Comparison of ENCODE assay signal across 1 cellular context in genomic region chr11:108498046-108498815, GRCh38.
TF ChIP-seq lines count a peak whose summit lies in the region.

A gene with protein sequence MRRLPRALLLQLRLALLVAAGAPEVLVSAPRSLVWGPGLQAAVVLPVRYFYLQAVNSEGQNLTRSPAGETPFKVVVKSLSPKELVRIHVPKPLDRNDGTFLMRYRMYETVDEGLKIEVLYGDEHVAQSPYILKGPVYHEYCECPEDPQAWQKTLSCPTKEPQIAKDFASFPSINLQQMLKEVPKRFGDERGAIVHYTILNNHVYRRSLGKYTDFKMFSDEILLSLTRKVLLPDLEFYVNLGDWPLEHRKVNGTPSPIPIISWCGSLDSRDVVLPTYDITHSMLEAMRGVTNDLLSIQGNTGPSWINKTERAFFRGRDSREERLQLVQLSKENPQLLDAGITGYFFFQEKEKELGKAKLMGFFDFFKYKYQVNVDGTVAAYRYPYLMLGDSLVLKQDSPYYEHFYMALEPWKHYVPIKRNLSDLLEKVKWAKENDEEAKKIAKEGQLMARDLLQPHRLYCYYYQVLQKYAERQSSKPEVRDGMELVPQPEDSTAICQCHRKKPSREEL (minus strand): TSS chr11:108498384. CDS start chr11:108498366, 18 bp downstream.

TF ChIP-seq in HepG2, 621 proteins besides CTCF, POLR2A, EP300 and RAD21 (continued from another document and continues in another):
- TF ChIP-seq, protein P1, sequence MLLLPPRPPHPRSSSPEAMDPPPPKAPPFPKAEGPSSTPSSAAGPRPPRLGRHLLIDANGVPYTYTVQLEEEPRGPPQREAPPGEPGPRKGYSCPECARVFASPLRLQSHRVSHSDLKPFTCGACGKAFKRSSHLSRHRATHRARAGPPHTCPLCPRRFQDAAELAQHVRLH (CRISPR knock-in tag; IDR thresholded peaks at IDR 0.05; ENCODE audit: borderline replicate concordance, low read depth), result no peak
- TF ChIP-seq SAFB2 (CRISPR knock-in tag; IDR thresholded peaks at IDR 0.05; ENCODE audit: borderline replicate concordance, low read depth), result no peak
- TF ChIP-seq NFE2L1 (CRISPR knock-in tag; IDR thresholded peaks at IDR 0.05; ENCODE audit: borderline replicate concordance), result no peak
- TF ChIP-seq ZFP36L2 (CRISPR knock-in tag; IDR thresholded peaks at IDR 0.05), result no peak
- no peak for TF ChIP-seq EEA1 (CRISPR knock-in tag; IDR thresholded peaks at IDR 0.05; ENCODE audit: borderline replicate concordance)
- TF ChIP-seq MTF2 (CRISPR knock-in tag; IDR thresholded peaks at IDR 0.05; ENCODE audit: borderline replicate concordance), result no peak
- TF ChIP-seq ZNF337 (CRISPR knock-in tag; IDR thresholded peaks at IDR 0.05; ENCODE audit: borderline replicate concordance, low read depth), result no peak
- TF ChIP-seq SNRNP70 (IDR thresholded peaks at IDR 0.05; ENCODE audit: low read depth, low read length), result no peak
- no peak for TF ChIP-seq DPF2 (CRISPR knock-in tag; IDR thresholded peaks at IDR 0.05; ENCODE audit: borderline replicate concordance, low read depth)
- 0 out of 2 replicates have a peak, but pooled peaks have one; percentile 45 for TF ChIP-seq CSRNP1 (CRISPR knock-in tag; IDR thresholded peaks at IDR 0.05)
- TF ChIP-seq NCOA5 (CRISPR knock-in tag; IDR thresholded peaks at IDR 0.05), result no peak
- peak; percentile 46 for TF ChIP-seq RNF2 (conservative IDR thresholded peaks at IDR 0.05; ENCODE audit: low read depth)
- TF ChIP-seq, protein P2, sequence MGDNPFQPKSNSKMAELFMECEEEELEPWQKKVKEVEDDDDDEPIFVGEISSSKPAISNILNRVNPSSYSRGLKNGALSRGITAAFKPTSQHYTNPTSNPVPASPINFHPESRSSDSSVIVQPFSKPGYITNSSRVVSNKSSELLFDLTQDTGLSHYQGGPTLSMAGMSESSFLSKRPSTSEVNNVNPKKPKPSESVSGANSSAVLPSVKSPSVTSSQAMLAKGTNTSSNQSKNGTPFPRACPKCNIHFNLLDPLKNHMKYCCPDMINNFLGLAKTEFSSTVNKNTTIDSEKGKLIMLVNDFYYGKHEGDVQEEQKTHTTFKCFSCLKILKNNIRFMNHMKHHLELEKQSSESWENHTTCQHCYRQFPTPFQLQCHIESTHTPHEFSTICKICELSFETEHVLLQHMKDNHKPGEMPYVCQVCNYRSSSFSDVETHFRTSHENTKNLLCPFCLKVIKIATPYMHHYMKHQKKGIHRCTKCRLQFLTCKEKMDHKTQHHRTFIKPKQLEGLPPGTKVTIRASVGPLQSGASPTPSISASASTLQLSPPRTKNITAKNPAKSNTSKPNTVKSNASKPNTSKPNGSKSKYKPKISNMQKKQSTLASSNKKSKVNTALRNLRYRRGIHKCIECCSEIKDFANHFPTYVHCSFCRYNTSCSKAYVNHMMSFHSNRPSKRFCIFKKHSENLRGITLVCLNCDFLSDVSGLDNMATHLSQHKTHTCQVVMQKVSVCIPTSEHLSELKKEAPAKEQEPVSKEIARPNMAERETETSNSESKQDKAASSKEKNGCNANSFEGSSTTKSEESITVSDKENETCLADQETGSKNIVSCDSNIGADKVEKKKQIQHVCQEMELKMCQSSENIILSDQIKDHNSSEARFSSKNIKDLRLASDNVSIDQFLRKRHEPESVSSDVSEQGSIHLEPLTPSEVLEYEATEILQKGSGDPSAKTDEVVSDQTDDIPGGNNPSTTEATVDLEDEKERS (CRISPR knock-in tag; IDR thresholded peaks at IDR 0.05), result no peak
- TF ChIP-seq ZNF282 (IDR thresholded peaks at IDR 0.05; ENCODE audit: partially characterized antibody), result no peak
- peak; percentile 23; the same call in 1 of the 2 replicates for TF ChIP-seq GABPB1 (CRISPR knock-in tag; IDR thresholded peaks at IDR 0.05)
- no peak for TF ChIP-seq PPARG (CRISPR knock-in tag; conservative IDR thresholded peaks at IDR 0.05)
- no peak for TF ChIP-seq ZNF577 (CRISPR knock-in tag; IDR thresholded peaks at IDR 0.05; ENCODE audit: borderline replicate concordance, low read depth)
- TF ChIP-seq ZEB1 (IDR thresholded peaks at IDR 0.05; ENCODE audit: insufficient replicate concordance, low read depth), result no peak
- peak; percentile 61; the same call in 1 of the 2 replicates for TF ChIP-seq ZFP90 (CRISPR knock-in tag; IDR thresholded peaks at IDR 0.05; ENCODE audit: borderline replicate concordance)
- TF ChIP-seq, protein P3, sequence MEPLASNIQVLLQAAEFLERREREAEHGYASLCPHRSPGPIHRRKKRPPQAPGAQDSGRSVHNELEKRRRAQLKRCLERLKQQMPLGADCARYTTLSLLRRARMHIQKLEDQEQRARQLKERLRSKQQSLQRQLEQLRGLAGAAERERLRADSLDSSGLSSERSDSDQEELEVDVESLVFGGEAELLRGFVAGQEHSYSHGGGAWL (CRISPR knock-in tag; IDR thresholded peaks at IDR 0.05), result no peak; the same call in 1 of the 2 replicates
- no peak for TF ChIP-seq STAT6 (CRISPR knock-in tag; IDR thresholded peaks at IDR 0.05; ENCODE audit: borderline replicate concordance)
- peak; percentile 83; the same call in 1 of the 2 replicates for TF ChIP-seq ZNF790 (CRISPR knock-in tag; IDR thresholded peaks at IDR 0.05; ENCODE audit: borderline replicate concordance)
- peak; percentile 69; the same call in 1 of the 2 replicates for TF ChIP-seq ZNF234 (CRISPR knock-in tag; conservative IDR thresholded peaks at IDR 0.05)
- TF ChIP-seq, protein P4, sequence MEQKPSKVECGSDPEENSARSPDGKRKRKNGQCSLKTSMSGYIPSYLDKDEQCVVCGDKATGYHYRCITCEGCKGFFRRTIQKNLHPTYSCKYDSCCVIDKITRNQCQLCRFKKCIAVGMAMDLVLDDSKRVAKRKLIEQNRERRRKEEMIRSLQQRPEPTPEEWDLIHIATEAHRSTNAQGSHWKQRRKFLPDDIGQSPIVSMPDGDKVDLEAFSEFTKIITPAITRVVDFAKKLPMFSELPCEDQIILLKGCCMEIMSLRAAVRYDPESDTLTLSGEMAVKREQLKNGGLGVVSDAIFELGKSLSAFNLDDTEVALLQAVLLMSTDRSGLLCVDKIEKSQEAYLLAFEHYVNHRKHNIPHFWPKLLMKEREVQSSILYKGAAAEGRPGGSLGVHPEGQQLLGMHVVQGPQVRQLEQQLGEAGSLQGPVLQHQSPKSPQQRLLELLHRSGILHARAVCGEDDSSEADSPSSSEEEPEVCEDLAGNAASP (CRISPR knock-in tag; IDR thresholded peaks at IDR 0.05; ENCODE audit: borderline replicate concordance), result no peak
- TF ChIP-seq, protein P5, sequence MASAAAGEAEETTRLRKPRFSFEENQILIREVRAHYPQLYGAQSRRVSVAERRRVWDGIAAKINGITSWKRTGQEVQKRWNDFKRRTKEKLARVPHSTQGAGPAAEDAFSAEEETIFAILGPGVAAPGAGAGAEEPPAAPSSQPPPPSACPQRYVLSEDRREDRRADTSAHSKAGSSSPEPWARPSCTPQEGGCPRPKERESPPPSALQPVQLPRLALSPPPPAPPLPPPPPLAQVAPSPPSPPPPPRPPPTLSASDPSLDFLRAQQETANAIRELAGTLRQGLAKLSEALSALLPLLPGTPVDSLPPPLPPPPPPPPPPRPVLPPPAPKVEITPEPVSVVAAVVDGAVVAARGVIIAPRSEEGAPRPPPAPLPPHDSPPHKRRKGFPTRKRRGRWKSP (CRISPR knock-in tag; IDR thresholded peaks at IDR 0.05), result peak; percentile 26; the same call in 1 of the 2 replicates
- peak; percentile 66; the same call in 1 of the 2 replicates for TF ChIP-seq SP5 (CRISPR knock-in tag; IDR thresholded peaks at IDR 0.05; ENCODE audit: borderline replicate concordance, low read depth)
- no peak for TF ChIP-seq ZNF530 (CRISPR knock-in tag; IDR thresholded peaks at IDR 0.05; ENCODE audit: low read depth)
- no peak for TF ChIP-seq CREM (IDR thresholded peaks at IDR 0.05)
- no peak for TF ChIP-seq CREM (CRISPR knock-in tag; IDR thresholded peaks at IDR 0.05)
- TF ChIP-seq, protein P6, sequence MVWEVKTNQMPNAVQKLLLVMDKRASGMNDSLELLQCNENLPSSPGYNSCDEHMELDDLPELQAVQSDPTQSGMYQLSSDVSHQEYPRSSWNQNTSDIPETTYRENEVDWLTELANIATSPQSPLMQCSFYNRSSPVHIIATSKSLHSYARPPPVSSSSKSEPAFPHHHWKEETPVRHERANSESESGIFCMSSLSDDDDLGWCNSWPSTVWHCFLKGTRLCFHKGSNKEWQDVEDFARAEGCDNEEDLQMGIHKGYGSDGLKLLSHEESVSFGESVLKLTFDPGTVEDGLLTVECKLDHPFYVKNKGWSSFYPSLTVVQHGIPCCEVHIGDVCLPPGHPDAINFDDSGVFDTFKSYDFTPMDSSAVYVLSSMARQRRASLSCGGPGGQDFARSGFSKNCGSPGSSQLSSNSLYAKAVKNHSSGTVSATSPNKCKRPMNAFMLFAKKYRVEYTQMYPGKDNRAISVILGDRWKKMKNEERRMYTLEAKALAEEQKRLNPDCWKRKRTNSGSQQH (CRISPR knock-in tag; IDR thresholded peaks at IDR 0.05; ENCODE audit: low read depth), result no peak
- no peak for TF ChIP-seq ZSCAN9 (CRISPR knock-in tag; IDR thresholded peaks at IDR 0.05; ENCODE audit: borderline replicate concordance)
- TF ChIP-seq JUNB (CRISPR knock-in tag; IDR thresholded peaks at IDR 0.05; ENCODE audit: borderline replicate concordance), result no peak
- no peak for TF ChIP-seq KDM6A (CRISPR knock-in tag; IDR thresholded peaks at IDR 0.05; ENCODE audit: low read depth)
- no peak; a peak in 1 of 4 replicates for TF ChIP-seq HMGXB4 (CRISPR knock-in tag; IDR thresholded peaks at IDR 0.05; ENCODE audit: borderline replicate concordance in 1 of 2, low read depth in 1 of 2)
- no peak for TF ChIP-seq MEF2D (CRISPR knock-in tag; IDR thresholded peaks at IDR 0.05)
- TF ChIP-seq CHD2 (IDR thresholded peaks at IDR 0.05; ENCODE audit: low read depth, low read length), result no peak
- TF ChIP-seq, protein P7, sequence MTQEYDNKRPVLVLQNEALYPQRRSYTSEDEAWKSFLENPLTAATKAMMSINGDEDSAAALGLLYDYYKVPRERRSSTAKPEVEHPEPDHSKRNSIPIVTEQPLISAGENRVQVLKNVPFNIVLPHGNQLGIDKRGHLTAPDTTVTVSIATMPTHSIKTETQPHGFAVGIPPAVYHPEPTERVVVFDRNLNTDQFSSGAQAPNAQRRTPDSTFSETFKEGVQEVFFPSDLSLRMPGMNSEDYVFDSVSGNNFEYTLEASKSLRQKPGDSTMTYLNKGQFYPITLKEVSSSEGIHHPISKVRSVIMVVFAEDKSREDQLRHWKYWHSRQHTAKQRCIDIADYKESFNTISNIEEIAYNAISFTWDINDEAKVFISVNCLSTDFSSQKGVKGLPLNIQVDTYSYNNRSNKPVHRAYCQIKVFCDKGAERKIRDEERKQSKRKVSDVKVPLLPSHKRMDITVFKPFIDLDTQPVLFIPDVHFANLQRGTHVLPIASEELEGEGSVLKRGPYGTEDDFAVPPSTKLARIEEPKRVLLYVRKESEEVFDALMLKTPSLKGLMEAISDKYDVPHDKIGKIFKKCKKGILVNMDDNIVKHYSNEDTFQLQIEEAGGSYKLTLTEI (CRISPR knock-in tag; conservative IDR thresholded peaks at IDR 0.05), result no peak
- TF ChIP-seq NR2F1 (CRISPR knock-in tag; IDR thresholded peaks at IDR 0.05), result no peak
- TF ChIP-seq ZNF335 (CRISPR knock-in tag; IDR thresholded peaks at IDR 0.05), result no peak
- TF ChIP-seq ZZZ3 (CRISPR knock-in tag; IDR thresholded peaks at IDR 0.05; ENCODE audit: borderline replicate concordance), result no peak
- no peak for TF ChIP-seq CERS6 (CRISPR knock-in tag; IDR thresholded peaks at IDR 0.05)
- TF ChIP-seq TMF1 (CRISPR knock-in tag; IDR thresholded peaks at IDR 0.05; ENCODE audit: low read depth), result no peak
- TF ChIP-seq ELF4 (CRISPR knock-in tag; IDR thresholded peaks at IDR 0.05; ENCODE audit: borderline replicate concordance), result no peak
- TF ChIP-seq ZNF251 (CRISPR knock-in tag; IDR thresholded peaks at IDR 0.05), result no peak
- no peak for TF ChIP-seq RCOR2 (CRISPR knock-in tag; IDR thresholded peaks at IDR 0.05)
- TF ChIP-seq SP140L (CRISPR knock-in tag; IDR thresholded peaks at IDR 0.05; ENCODE audit: borderline replicate concordance), result no peak
